In the genomic region with DNA sequence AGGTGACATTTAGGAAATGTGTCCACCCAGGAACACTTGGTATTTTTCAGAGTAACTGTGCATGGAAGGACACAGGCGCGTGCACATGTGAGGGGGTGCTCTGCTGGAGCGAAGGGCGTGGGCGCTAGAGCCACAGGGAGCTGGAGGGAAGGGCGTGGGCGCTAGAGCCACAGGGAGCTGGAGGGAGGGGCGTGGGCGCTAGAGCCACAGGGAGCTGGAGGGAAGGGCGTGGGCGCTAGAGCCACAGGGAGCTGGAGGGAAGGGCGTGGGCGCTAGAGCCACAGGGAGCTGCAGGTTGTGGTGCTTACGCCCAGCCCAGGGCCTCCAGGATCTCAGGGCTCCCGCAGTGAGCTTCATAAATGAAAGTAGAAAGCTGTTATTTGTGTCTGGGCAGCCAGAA, we compare ENCODE assay signal across 6 cellular contexts. TPM values are rescaled to one million over a fixed set of nuclear protein-coding genes. Genes with fewer than 3 reads are reported as not detected.
A peak's percentile ranks its signal among the peaks of the same experiment; 100 is the strongest.
DNase-seq lines count a peak whose midpoint lies in the region; ATAC-seq, FAIRE-seq and TF ChIP-seq lines count a peak whose summit lies in the region.
"Not testable (repeated sequence)": the region's sequence is repeated elsewhere in the genome, so short reads cannot be mapped to it uniquely, and the experiment has no call there.

No MANE protein-coding gene starts in this region.

- H3K4me3 Mint-ChIP-seq in T-helper 17 cell; glutamatergic neuron (ENCODE audit: unreplicated experiment): not testable (repeated sequence)

- H2BK12ac ChIP-seq in trophoblast cell (ENCODE audit: low read length) = not testable (repeated sequence)

- H4K8ac ChIP-seq in trophoblast cell (ENCODE audit: low read depth, low read length) = not testable (repeated sequence)

- H3K4me2 ChIP-seq in HepG2 (ENCODE audit: low read depth, low read length); trophoblast cell (ENCODE audit: low read length): not testable (repeated sequence)

- H3K4me1 ChIP-seq in HepG2 (ENCODE audit: insufficient read depth, low read length) = not testable (repeated sequence)
- peaks cover 17 to 19% of the 10 kb centered on the region in 2 experiments for H3K4me1 ChIP-seq in trophoblast cell (ENCODE audit: control insufficient read depth in 1 of 2, insufficient read depth in 2 of 2, low read length in 2 of 2)

- not testable (repeated sequence) for H3K27me3 ChIP-seq in HepG2 (ENCODE audit: control insufficient read depth in 1 of 2, insufficient read depth in 2 of 2, low read length in 2 of 2); trophoblast cell (ENCODE audit: insufficient read depth, low read length)

- not testable (repeated sequence) for DNase-seq in T-helper 17 cell; glutamatergic neuron; HepG2 (ENCODE audit: low spot score); trophoblast cell
- DNase-seq in activated CD8-positive, alpha-beta memory T cell treated with anti-CD3 and anti-CD28 coated beads for 24 hours = peak; percentile 43

- H3K18ac ChIP-seq in trophoblast cell (ENCODE audit: low read length) = not testable (repeated sequence)

- not testable (repeated sequence) for H3K9ac ChIP-seq in HepG2 (ENCODE audit: insufficient read depth, low read depth, low read length); trophoblast cell (ENCODE audit: low read length)

- H3K4ac ChIP-seq in trophoblast cell (ENCODE audit: low read depth, low read length) = not testable (repeated sequence)

- TF ChIP-seq CTCF in glutamatergic neuron (IDR thresholded peaks at IDR 0.05; ENCODE audit: partially characterized antibody, unreplicated experiment); HepG2 (CRISPR knock-in tag; IDR thresholded peaks at IDR 0.05): not testable (repeated sequence)

- WGBS in HepG2 (ENCODE audit: low lambda C conversion rate) = 97% methylated on average over 15 of the region's 15 CpGs
- WGBS in trophoblast cell (ENCODE audit: extremely low coverage, insufficient coverage, insufficient read length) = no CpG with 5 or more reads among the region's 15 CpGs

- intact Hi-C loops in HepG2 (cut with micrococcal nuclease; ENCODE audit: unreplicated experiment) = not testable (repeated sequence)

- H2AFZ ChIP-seq in HepG2 (ENCODE audit: low read length); trophoblast cell (ENCODE audit: insufficient read depth, low read length, poor library complexity): not testable (repeated sequence)

- H3K23ac ChIP-seq in trophoblast cell (ENCODE audit: low read length) = not testable (repeated sequence)

- not testable (repeated sequence) for H4K91ac ChIP-seq in trophoblast cell (ENCODE audit: low read depth, low read length)

- not testable (repeated sequence) for TF ChIP-seq RAD21 in HepG2 (CRISPR knock-in tag; IDR thresholded peaks at IDR 0.05)

- not testable (repeated sequence) for H3K79me1 ChIP-seq in trophoblast cell (ENCODE audit: low read length)

- not testable (repeated sequence) for FAIRE-seq in HepG2 (lab: Jason Lieb, UNC)

- H3K36me3 ChIP-seq in HepG2 (replicated peaks in 1 of 2; ENCODE audit: control insufficient read depth in 1 of 2, insufficient read depth in 2 of 2, low read length in 2 of 2) = peaks cover 62 to 98% of the 10 kb centered on the region in 2 experiments
- H3K36me3 ChIP-seq in trophoblast cell (ENCODE audit: control insufficient read depth in 1 of 2, insufficient read depth in 2 of 2, low read length in 2 of 2) = peaks cover 34 to 40% of the 10 kb centered on the region in 2 experiments

- H3K4me3 ChIP-seq in HepG2 (replicated peaks in 1 of 3; ENCODE audit: insufficient read depth in 1 of 3, low read depth in 2 of 3, low read length in 3 of 3) = not testable (repeated sequence)
- peak overlapping the region; percentile 7 for H3K4me3 ChIP-seq in trophoblast cell (ENCODE audit: low read depth, low read length)

- not testable (repeated sequence) for ATAC-seq in T-helper 17 cell, HepG2

- H3K4me1 Mint-ChIP-seq in T-helper 17 cell (peaks cover 10% of the 10 kb centered on the region), glutamatergic neuron (ENCODE audit: low read depth, unreplicated experiment) (peaks cover 20% of the 10 kb centered on the region)

- not testable (repeated sequence) for H3K27me3 Mint-ChIP-seq in T-helper 17 cell; glutamatergic neuron (ENCODE audit: unreplicated experiment)

- H4K20me1 ChIP-seq in HepG2 (ENCODE audit: insufficient read depth, low read length) = peaks cover 45% of the 10 kb centered on the region

- not testable (repeated sequence) for H3K14ac ChIP-seq in trophoblast cell (ENCODE audit: low read length)

- in situ Hi-C loops in HepG2 (cut with HindIII; ENCODE audit: extremely low pct_ligation_motif_present, low pct_unique_long_range_greater_than_20kb) = not testable (repeated sequence)

- H3K79me2 ChIP-seq in HepG2 (ENCODE audit: insufficient read depth, low read length) = peaks cover 22% of the 10 kb centered on the region
- not testable (repeated sequence) for H3K79me2 ChIP-seq in trophoblast cell (ENCODE audit: control insufficient read depth, insufficient read depth, low read length, poor library complexity)

- H4K12ac ChIP-seq in trophoblast cell (ENCODE audit: low read depth, low read length) = not testable (repeated sequence)

- POLR2A ChIA-PET in HepG2 (lab: Yijun Ruan, JAX) = not testable (repeated sequence)

- not testable (repeated sequence) for H3K9me3 Mint-ChIP-seq in glutamatergic neuron (ENCODE audit: unreplicated experiment)

- peak overlapping the region; percentile 26 for H3K27ac ChIP-seq in angular gyrus (ENCODE audit: low read depth, low read length)
- not testable (repeated sequence) for H3K27ac ChIP-seq in HepG2 (ENCODE audit: extremely low read length, insufficient read depth, low read length); trophoblast cell (ENCODE audit: low read depth, low read length)

- H3K36me3 Mint-ChIP-seq in T-helper 17 cell (ENCODE audit: low read depth); glutamatergic neuron (ENCODE audit: unreplicated experiment): not testable (repeated sequence)

- H3K27ac Mint-ChIP-seq in T-helper 17 cell = peak overlapping the region; percentile 79
- H3K27ac Mint-ChIP-seq in glutamatergic neuron (ENCODE audit: unreplicated experiment) = peak overlapping the region; percentile 81

- not testable (repeated sequence) for TF ChIP-seq EP300 in HepG2 (IDR thresholded peaks at IDR 0.05; ENCODE audit: low read depth in 2 of 2, low read length in 2 of 2); HepG2 (CRISPR knock-in tag; IDR thresholded peaks at IDR 0.05; ENCODE audit: borderline replicate concordance)

- BruUV-seq in HepG2 (replicated peaks; lab: Mats Ljungman, UMichigan) = not testable (repeated sequence)

- CTCF ChIA-PET in HepG2 (lab: Yijun Ruan, JAX; ENCODE audit: low intra/inter-chr PET ratio, low total read pairs) = interaction anchor here (1.4 to 2.5 kb wide), 2 partner anchors 385 to 392 kb away, joined by 5 to 8 read pairs; no protein-coding TSS in a partner anchor

- not testable (repeated sequence) for H2AK5ac ChIP-seq in trophoblast cell (ENCODE audit: low read length)

- H2BK120ac ChIP-seq in trophoblast cell (ENCODE audit: insufficient read depth, low read length, poor library complexity) = not testable (repeated sequence)

- not testable (repeated sequence) for H2BK5ac ChIP-seq in trophoblast cell (ENCODE audit: low read depth, low read length, poor library complexity)

- TF ChIP-seq POLR2A in HepG2 (IDR thresholded peaks at IDR 0.05; ENCODE audit: insufficient read depth in 1 of 2, low read depth in 2 of 2, low read length in 2 of 2) = not testable (repeated sequence)

- H3K9me3 ChIP-seq in T-helper 17 cell (ENCODE audit: control insufficient read depth, low read length, poor library complexity, severe bottlenecking); HepG2 (ENCODE audit: low read length); trophoblast cell (ENCODE audit: insufficient read depth, low read depth, low read length): not testable (repeated sequence)

RNA-seq across cellular contexts. Expression of a gene that starts 38.5 kb away (rescaled TPM):
- total RNA-seq in T-helper 17 cell (100 to 1,000 TPM in 1 of 2 donors, 10 to 100 TPM in 1; 87.2 to 107 TPM), glutamatergic neuron (ENCODE audit: unreplicated experiment) (261 TPM), HepG2 (2016; rRNA removed; fragmentation: Illumina TruSeq; extraction: Trizol) (108 and 144 TPM in 2 replicates)
- 61.3 and 63.2 TPM in 2 replicates for total RNA-seq in HepG2 (2016; cell fraction: cytosol; rRNA removed; fragmentation: Illumina TruSeq; extraction: Trizol; ENCODE audit: low read depth)
- 106 and 153 TPM in 2 replicates for total RNA-seq in HepG2 (2016; cell fraction: insoluble cytoplasmic fraction; rRNA removed; fragmentation: Illumina TruSeq; extraction: Trizol)
- 66.8 and 68.4 TPM in 2 replicates for total RNA-seq in HepG2 (2016; cell fraction: membrane; rRNA removed; fragmentation: Illumina TruSeq; extraction: Trizol)
- 46.1 and 46.5 TPM in 2 replicates for total RNA-seq in HepG2 (2016; cell fraction: nucleus; rRNA removed; fragmentation: Illumina TruSeq; extraction: Trizol)
- 152 and 171 TPM in 2 replicates for polyA plus RNA-seq in HepG2 (2011; rRNA removed)
- polyA plus RNA-seq in HepG2 (2011; cell fraction: cytosol; rRNA removed) = 96.9 and 144 TPM in 2 replicates
- 55.7 and 80.2 TPM in 2 replicates for polyA plus RNA-seq in HepG2 (2011; cell fraction: nucleus; rRNA removed)
- 121 and 122 TPM in 2 replicates for polyA plus RNA-seq in HepG2 (2012)
- 51.0 and 56.6 TPM in 2 replicates for polyA plus RNA-seq in HepG2 (2016; cell fraction: cytosol; fragmentation: Illumina TruSeq; extraction: Trizol; ENCODE audit: low read depth)
- polyA plus RNA-seq in HepG2 (2016; cell fraction: insoluble cytoplasmic fraction; fragmentation: Illumina TruSeq; extraction: Trizol; ENCODE audit: low read depth) = 155 and 168 TPM in 2 replicates
- 61.5 and 63.6 TPM in 2 replicates for polyA plus RNA-seq in HepG2 (2016; cell fraction: membrane; fragmentation: Illumina TruSeq; extraction: Trizol; ENCODE audit: low read depth)
- 102 and 103 TPM in 2 replicates for polyA plus RNA-seq in HepG2 (2016; cell fraction: nucleus; fragmentation: Illumina TruSeq; extraction: Trizol; ENCODE audit: insufficient read depth, low read depth)
- 81.1 TPM in 2 replicates for polyA minus RNA-seq in HepG2 (2011; rRNA and poly(A)+ RNA removed; ENCODE audit: low replicate concordance)
- polyA minus RNA-seq in HepG2 (2011; cell fraction: cytosol; rRNA and poly(A)+ RNA removed) = 19.5 and 25.9 TPM in 2 replicates
- 19.4 and 32.6 TPM in 2 replicates for polyA minus RNA-seq in HepG2 (2011; cell fraction: nucleus; rRNA and poly(A)+ RNA removed)
- 244 and 246 TPM in 2 replicates for polyA plus RNA-seq in trophoblast cell (2013)

RNA-seq across cellular contexts. Expression of a gene that starts 43.8 kb away (rescaled TPM):
- total RNA-seq in T-helper 17 cell (10 to 100 TPM; 28.9 to 36.1 TPM), glutamatergic neuron (ENCODE audit: unreplicated experiment) (2.8 TPM), HepG2 (2016; rRNA removed; fragmentation: Illumina TruSeq; extraction: Trizol) (0.11 and 0.17 TPM in 2 replicates)
- total RNA-seq in HepG2 (2016; cell fraction: cytosol; rRNA removed; fragmentation: Illumina TruSeq; extraction: Trizol; ENCODE audit: low read depth) = 0.20 and 0.26 TPM in 2 replicates
- 0.19 and 0.25 TPM in 2 replicates for total RNA-seq in HepG2 (2016; cell fraction: insoluble cytoplasmic fraction; rRNA removed; fragmentation: Illumina TruSeq; extraction: Trizol)
- 0.14 and 0.15 TPM in 2 replicates for total RNA-seq in HepG2 (2016; cell fraction: membrane; rRNA removed; fragmentation: Illumina TruSeq; extraction: Trizol)
- total RNA-seq in HepG2 (2016; cell fraction: nucleus; rRNA removed; fragmentation: Illumina TruSeq; extraction: Trizol) = 0.37 and 0.50 TPM in 2 replicates
- 0.21 and 0.28 TPM in 2 replicates for polyA plus RNA-seq in HepG2 (2011; rRNA removed)
- polyA plus RNA-seq in HepG2 (2011; cell fraction: cytosol; rRNA removed) = 0.12 and 0.15 TPM in 2 replicates
- 0.59 and 0.64 TPM in 2 replicates for polyA plus RNA-seq in HepG2 (2011; cell fraction: nucleus; rRNA removed)
- polyA plus RNA-seq in HepG2 (2012) = 0.21 and 0.44 TPM in 2 replicates
- polyA plus RNA-seq in HepG2 (2016; cell fraction: cytosol; fragmentation: Illumina TruSeq; extraction: Trizol; ENCODE audit: low read depth) = 0.16 and 0.17 TPM in 2 replicates
- polyA plus RNA-seq in HepG2 (2016; cell fraction: insoluble cytoplasmic fraction; fragmentation: Illumina TruSeq; extraction: Trizol; ENCODE audit: low read depth) = 0.10 and 0.34 TPM in 2 replicates
- 0.07 and 0.15 TPM in 2 replicates for polyA plus RNA-seq in HepG2 (2016; cell fraction: membrane; fragmentation: Illumina TruSeq; extraction: Trizol; ENCODE audit: low read depth)
- polyA plus RNA-seq in HepG2 (2016; cell fraction: nucleus; fragmentation: Illumina TruSeq; extraction: Trizol; ENCODE audit: insufficient read depth, low read depth) = 0.22 and 0.72 TPM in 2 replicates
- polyA minus RNA-seq in HepG2 (2011; rRNA and poly(A)+ RNA removed; ENCODE audit: low replicate concordance) = 0.28 TPM in 1 of 2 replicates, not detected in the other
- polyA minus RNA-seq in HepG2 (2011; cell fraction: cytosol; rRNA and poly(A)+ RNA removed) = not detected in 2 replicates
- 0.64 and 0.87 TPM in 2 replicates for polyA minus RNA-seq in HepG2 (2011; cell fraction: nucleus; rRNA and poly(A)+ RNA removed)
- 2.7 and 2.9 TPM in 2 replicates for polyA plus RNA-seq in trophoblast cell (2013)

RNA-seq across cellular contexts. Expression of a gene that starts 46.1 kb away (rescaled TPM):
- total RNA-seq in T-helper 17 cell (10 to 100 TPM; 17.6 to 20.4 TPM), glutamatergic neuron (ENCODE audit: unreplicated experiment) (44.3 TPM), HepG2 (2016; rRNA removed; fragmentation: Illumina TruSeq; extraction: Trizol) (42.1 and 59.1 TPM in 2 replicates)
- 32.4 and 35.6 TPM in 2 replicates for total RNA-seq in HepG2 (2016; cell fraction: cytosol; rRNA removed; fragmentation: Illumina TruSeq; extraction: Trizol; ENCODE audit: low read depth)
- 41.0 and 60.9 TPM in 2 replicates for total RNA-seq in HepG2 (2016; cell fraction: insoluble cytoplasmic fraction; rRNA removed; fragmentation: Illumina TruSeq; extraction: Trizol)
- 29.2 and 32.9 TPM in 2 replicates for total RNA-seq in HepG2 (2016; cell fraction: membrane; rRNA removed; fragmentation: Illumina TruSeq; extraction: Trizol)
- 66.4 and 75.5 TPM in 2 replicates for total RNA-seq in HepG2 (2016; cell fraction: nucleus; rRNA removed; fragmentation: Illumina TruSeq; extraction: Trizol)
- 105 and 108 TPM in 2 replicates for polyA plus RNA-seq in HepG2 (2011; rRNA removed)
- polyA plus RNA-seq in HepG2 (2011; cell fraction: cytosol; rRNA removed) = 53.2 and 89.4 TPM in 2 replicates
- polyA plus RNA-seq in HepG2 (2011; cell fraction: nucleus; rRNA removed) = 65.7 and 85.9 TPM in 2 replicates
- polyA plus RNA-seq in HepG2 (2012) = 99.1 and 106 TPM in 2 replicates
- polyA plus RNA-seq in HepG2 (2016; cell fraction: cytosol; fragmentation: Illumina TruSeq; extraction: Trizol; ENCODE audit: low read depth) = 2.2 and 2.6 TPM in 2 replicates
- 31.8 and 32.9 TPM in 2 replicates for polyA plus RNA-seq in HepG2 (2016; cell fraction: insoluble cytoplasmic fraction; fragmentation: Illumina TruSeq; extraction: Trizol; ENCODE audit: low read depth)
- 8.5 and 9.3 TPM in 2 replicates for polyA plus RNA-seq in HepG2 (2016; cell fraction: membrane; fragmentation: Illumina TruSeq; extraction: Trizol; ENCODE audit: low read depth)
- polyA plus RNA-seq in HepG2 (2016; cell fraction: nucleus; fragmentation: Illumina TruSeq; extraction: Trizol; ENCODE audit: insufficient read depth, low read depth) = 140 and 144 TPM in 2 replicates
- 13.5 and 115 TPM in 2 replicates for polyA minus RNA-seq in HepG2 (2011; rRNA and poly(A)+ RNA removed; ENCODE audit: low replicate concordance)
- 82.7 and 108 TPM in 2 replicates for polyA minus RNA-seq in HepG2 (2011; cell fraction: cytosol; rRNA and poly(A)+ RNA removed)
- 78.4 and 93.9 TPM in 2 replicates for polyA minus RNA-seq in HepG2 (2011; cell fraction: nucleus; rRNA and poly(A)+ RNA removed)
- polyA plus RNA-seq in trophoblast cell (2013) = 10.2 and 10.4 TPM in 2 replicates
